In the genomic region with DNA sequence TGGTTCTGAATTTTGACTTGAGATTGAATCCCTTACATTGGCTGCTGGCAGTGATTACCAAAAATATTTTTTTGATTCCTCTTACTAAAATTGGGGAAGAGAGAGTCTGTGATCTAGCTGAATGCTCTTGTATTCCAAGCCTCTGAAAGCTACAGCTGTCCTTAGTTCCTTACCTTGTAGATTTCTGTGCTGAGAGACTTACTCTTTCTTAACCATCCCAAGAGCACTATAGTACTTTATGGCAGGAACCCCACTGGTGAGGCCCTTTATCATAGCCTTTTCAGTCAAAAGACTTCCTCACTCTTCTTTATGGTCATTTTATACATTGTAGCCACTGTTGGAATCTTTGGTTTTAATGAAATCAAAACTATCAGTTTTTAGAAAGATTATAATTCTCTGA, we compare ENCODE assay signal across 2 cellular contexts.
TF ChIP-seq lines count a peak whose summit lies in the region.

No MANE protein-coding gene starts in this region.

TF ChIP-seq in GM23338, 12 proteins besides CTCF, POLR2A, EP300 and RAD21 (continued from another document):
- no peak for TF ChIP-seq ZNF462 (CRISPR knock-in tag; IDR thresholded peaks at IDR 0.05)
- TF ChIP-seq, protein P1, sequence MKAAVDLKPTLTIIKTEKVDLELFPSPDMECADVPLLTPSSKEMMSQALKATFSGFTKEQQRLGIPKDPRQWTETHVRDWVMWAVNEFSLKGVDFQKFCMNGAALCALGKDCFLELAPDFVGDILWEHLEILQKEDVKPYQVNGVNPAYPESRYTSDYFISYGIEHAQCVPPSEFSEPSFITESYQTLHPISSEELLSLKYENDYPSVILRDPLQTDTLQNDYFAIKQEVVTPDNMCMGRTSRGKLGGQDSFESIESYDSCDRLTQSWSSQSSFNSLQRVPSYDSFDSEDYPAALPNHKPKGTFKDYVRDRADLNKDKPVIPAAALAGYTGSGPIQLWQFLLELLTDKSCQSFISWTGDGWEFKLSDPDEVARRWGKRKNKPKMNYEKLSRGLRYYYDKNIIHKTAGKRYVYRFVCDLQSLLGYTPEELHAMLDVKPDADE (IDR thresholded peaks at IDR 0.05): no peak
- TF ChIP-seq ZNF331 (CRISPR knock-in tag; IDR thresholded peaks at IDR 0.05; ENCODE audit: low read depth): no peak
- TF ChIP-seq, protein P2, sequence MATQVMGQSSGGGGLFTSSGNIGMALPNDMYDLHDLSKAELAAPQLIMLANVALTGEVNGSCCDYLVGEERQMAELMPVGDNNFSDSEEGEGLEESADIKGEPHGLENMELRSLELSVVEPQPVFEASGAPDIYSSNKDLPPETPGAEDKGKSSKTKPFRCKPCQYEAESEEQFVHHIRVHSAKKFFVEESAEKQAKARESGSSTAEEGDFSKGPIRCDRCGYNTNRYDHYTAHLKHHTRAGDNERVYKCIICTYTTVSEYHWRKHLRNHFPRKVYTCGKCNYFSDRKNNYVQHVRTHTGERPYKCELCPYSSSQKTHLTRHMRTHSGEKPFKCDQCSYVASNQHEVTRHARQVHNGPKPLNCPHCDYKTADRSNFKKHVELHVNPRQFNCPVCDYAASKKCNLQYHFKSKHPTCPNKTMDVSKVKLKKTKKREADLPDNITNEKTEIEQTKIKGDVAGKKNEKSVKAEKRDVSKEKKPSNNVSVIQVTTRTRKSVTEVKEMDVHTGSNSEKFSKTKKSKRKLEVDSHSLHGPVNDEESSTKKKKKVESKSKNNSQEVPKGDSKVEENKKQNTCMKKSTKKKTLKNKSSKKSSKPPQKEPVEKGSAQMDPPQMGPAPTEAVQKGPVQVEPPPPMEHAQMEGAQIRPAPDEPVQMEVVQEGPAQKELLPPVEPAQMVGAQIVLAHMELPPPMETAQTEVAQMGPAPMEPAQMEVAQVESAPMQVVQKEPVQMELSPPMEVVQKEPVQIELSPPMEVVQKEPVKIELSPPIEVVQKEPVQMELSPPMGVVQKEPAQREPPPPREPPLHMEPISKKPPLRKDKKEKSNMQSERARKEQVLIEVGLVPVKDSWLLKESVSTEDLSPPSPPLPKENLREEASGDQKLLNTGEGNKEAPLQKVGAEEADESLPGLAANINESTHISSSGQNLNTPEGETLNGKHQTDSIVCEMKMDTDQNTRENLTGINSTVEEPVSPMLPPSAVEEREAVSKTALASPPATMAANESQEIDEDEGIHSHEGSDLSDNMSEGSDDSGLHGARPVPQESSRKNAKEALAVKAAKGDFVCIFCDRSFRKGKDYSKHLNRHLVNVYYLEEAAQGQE (IDR thresholded peaks at IDR 0.05; ENCODE audit: unreplicated experiment): no peak

TF ChIP-seq in WTC11, 78 proteins besides CTCF, POLR2A, EP300 and RAD21 (continued from another document):
- TF ChIP-seq MLX (CRISPR knock-in tag; IDR thresholded peaks at IDR 0.05) (no peak), CREB1 (CRISPR knock-in tag; IDR thresholded peaks at IDR 0.05) (no peak)
